Comparison of ENCODE assay signal across 9 cellular contexts in genomic region chr11:79437981-79438630, GRCh38.
DNase-seq lines count a peak whose midpoint lies in the region; ATAC-seq and TF ChIP-seq lines count a peak whose summit lies in the region.
"Had no signal": no experiment of that assay in that cellular context is flagged by ENCODE, and none has a peak within 500 bp of the region (broad histone marks: within the 10 kb centered on the region; RNA-seq: fewer than 3 reads in every experiment).

No MANE protein-coding gene starts in this region.

- ATAC-seq in memory B cell (ENCODE audit: low read depth): no peak
- no peak for ATAC-seq in GM19023 (IDR thresholded peaks at IDR 0.05; ENCODE audit: unreplicated experiment)
- ATAC-seq: activated naive CD4-positive, alpha-beta T cell treated with anti-CD3 and anti-CD28 coated beads, Interleukin-2, amount 50 U/mL, for 72 hours had no signal

- peak overlapping the region; percentile 99 for H3K4me2 ChIP-seq in KMS-11

- TF ChIP-seq CTCF in KMS-11 (conservative IDR thresholded peaks at IDR 0.05; ENCODE audit: low read depth, low read length) (no peak), cardiac fibroblast (IDR thresholded peaks at IDR 0.05; ENCODE audit: low read depth, low read length) (no peak)

- peak overlapping the region; percentile 83 for H3K4me3 Mint-ChIP-seq in memory B cell

- H3K9ac ChIP-seq in KMS-11: peak overlapping the region; percentile 34; the same call in 1 of the 2 replicates

- H3K27me3 Mint-ChIP-seq in memory B cell: peaks cover 15% of the 10 kb centered on the region

- peaks cover 34% of the 10 kb centered on the region for H3K27me3 ChIP-seq in KMS-11 (ENCODE audit: insufficient read depth, low read depth)

- H3K4me1 ChIP-seq in KMS-11 (ENCODE audit: low read depth, poor library complexity, severe bottlenecking): peaks cover 11% of the 10 kb centered on the region

- peak; percentile 67 for DNase-seq in AG20443 (ENCODE audit: low spot score)
- peak in 1 of 2 donors; percentile 72 for DNase-seq in cardiac fibroblast (ENCODE audit: low read depth in 2 of 2)
- DNase-seq in memory B cell (ENCODE audit: low spot score in 2 of 2): peak; percentile 5 to 30
- DNase-seq in NCI-H446 treated with DMSO at 0.1 percent for 48 hours (lab: John Stamatoyannopoulos, UW): no peak
- no peak for DNase-seq in SHP77 (lab: John Stamatoyannopoulos, UW)
- no peak for DNase-seq in LoVo (ENCODE audit: low spot score)

- peaks cover 31% of the 10 kb centered on the region for H3K4me1 Mint-ChIP-seq in memory B cell

- H3K36me3 Mint-ChIP-seq in memory B cell: no peaks in the 10 kb centered on the region

- H3K36me3 ChIP-seq in KMS-11 (ENCODE audit: insufficient read depth): no peaks in the 10 kb centered on the region

- no peaks in the 10 kb centered on the region for H4K20me1 ChIP-seq in KMS-11 (ENCODE audit: insufficient read depth)

- H3K27ac Mint-ChIP-seq in memory B cell: peak overlapping the region; percentile 42

- H3K4me3 ChIP-seq in KMS-11 (IDR thresholded peaks at IDR 0.05; ENCODE audit: insufficient read depth, low read depth, low read length): no peak overlapping the region
- H3K4me3 ChIP-seq in cardiac fibroblast (replicated peaks in 1 of 2; ENCODE audit: low read depth in 2 of 2, low read length in 2 of 2): peak overlapping the region; percentile 17 to 65

- H3K9me3 Mint-ChIP-seq in memory B cell: no peaks in the 10 kb centered on the region

- no peaks in the 10 kb centered on the region for H3K79me2 ChIP-seq in KMS-11 (ENCODE audit: insufficient read depth, low read depth)

- H2AFZ ChIP-seq in KMS-11 (ENCODE audit: low read depth): peak overlapping the region; percentile 94

- H3K27ac ChIP-seq in KMS-11: no peak overlapping the region

Comparison
In these comparisons a context has a peak if more than half of its experiments do, and no peak if none do; other contexts are left out.
1. DNase-seq: peak in AG20443 (single experiment) and memory B cell (2 of 2); none in NCI-H446 treated with DMSO at 0.1 percent for 48 hours (single experiment), SHP77 (0 of 2) and LoVo (single experiment).